In genomic region chr12:1034726-1035457, GRCh38 we compare ENCODE assay signal across 13 cellular contexts. TPM values are rescaled to one million over a fixed set of nuclear protein-coding genes. Genes with fewer than 3 reads are reported as not detected.
DNase-seq lines count a peak whose midpoint lies in the region; ATAC-seq, FAIRE-seq and TF ChIP-seq lines count a peak whose summit lies in the region.
"Had no signal": no experiment of that assay in that cellular context is flagged by ENCODE, and none has a peak within 500 bp of the region (broad histone marks: within the 10 kb centered on the region; RNA-seq: fewer than 3 reads in every experiment).

No MANE protein-coding gene starts in this region.

- no peak overlapping the region for H2AFZ ChIP-seq in K562 (ENCODE audit: low read depth, low read length)

- in situ Hi-C loops in K562 (cut with MboI), result no loop called here

- no peak overlapping the region for H3K4me2 ChIP-seq in K562 (ENCODE audit: insufficient read depth, low read length)

- H3K9me3 ChIP-seq in K562 (replicated peaks; ENCODE audit: control insufficient read depth, insufficient read depth, low read depth, low read length) (no peaks in the 10 kb centered on the region), colonic mucosa (no peaks in the 10 kb centered on the region)

- H3K27me3 ChIP-seq in K562 (ENCODE audit: control insufficient read depth in 2 of 2, insufficient read depth in 2 of 2, low read length in 2 of 2), result no peaks in the 10 kb centered on the region
- no peaks in the 10 kb centered on the region for H3K27me3 ChIP-seq in colonic mucosa

- no peak for TF ChIP-seq EP300 in K562 (IDR thresholded peaks at IDR 0.05; ENCODE audit: low read length)

- H3K9ac ChIP-seq in K562 (ENCODE audit: insufficient read depth in 1 of 2, low read depth in 2 of 2, low read length in 2 of 2) (no peak overlapping the region), colonic mucosa (ENCODE audit: low read depth in 2 of 2, low read length in 2 of 2) (no peak overlapping the region)

- no peaks in the 10 kb centered on the region for H3K9me1 ChIP-seq in K562 (ENCODE audit: control insufficient read depth, insufficient read depth, low read length)

- H3K27ac ChIP-seq in K562 (ENCODE audit: extremely low read depth, low read depth, low read length), result no peak overlapping the region
- no peak overlapping the region for H3K27ac ChIP-seq in colonic mucosa

- peaks cover 3% of the 10 kb centered on the region; the same call in 1 of the 3 replicates for H3K36me3 ChIP-seq in K562 (ENCODE audit: control insufficient read depth, insufficient read depth, low read length)
- no peaks in the 10 kb centered on the region for H3K36me3 ChIP-seq in colonic mucosa

- H3K4me3 ChIP-seq in K562 (no peak overlapping the region), colonic mucosa (no peak overlapping the region)

- H3K79me2 ChIP-seq in K562 (ENCODE audit: control insufficient read depth, insufficient read depth, low read length), result no peaks in the 10 kb centered on the region

- DNase-seq in D341Med (ENCODE audit: low spot score) (peak; percentile 52), NCI-H524 treated with DMSO at 0.1 percent for 48 hours (lab: John Stamatoyannopoulos, UW) (peak; percentile 10), K562 (ENCODE audit: extremely low read depth in 1 of 4, low spot score in 3 of 4) (no peak), NCI-H2171 (lab: John Stamatoyannopoulos, UW) (no peak), inferior parietal cortex (ENCODE audit: extremely low spot score) (no peak), colonic mucosa (no peak)
- DNase-seq: DND-41, GF-D8, GOT3, H9, IMR-90 had no signal

- ATAC-seq in K562, result no peak
- ATAC-seq in HG02970 (IDR thresholded peaks at IDR 0.05; ENCODE audit: low FRiP score, unreplicated experiment), result no peak

- intact Hi-C loops in K562 (cut with micrococcal nuclease) (no loop called here), colonic mucosa (cut with DNase I) (no loop called here)

- CTCF ChIA-PET in K562 (lab: Yijun Ruan, JAX; ENCODE audit: low intra/inter-chr PET ratio), result no interaction called here

- POLR2A ChIA-PET in K562 (lab: Yijun Ruan, JAX), result interaction anchor here (1.0 kb wide), 1 partner anchor 18 kb away, joined by 7 read pairs; no protein-coding TSS in a partner anchor

- 89% methylated on average over 7 of the region's 7 CpGs for WGBS in K562 (ENCODE audit: insufficient coverage, low coverage, missing lambda C conversion rate)

- H3K4me1 ChIP-seq in K562 (replicated peaks in 1 of 2; ENCODE audit: control insufficient read depth in 2 of 2, insufficient read depth in 2 of 2, low read length in 2 of 2) (no peaks in the 10 kb centered on the region), colonic mucosa (no peaks in the 10 kb centered on the region)

- no peaks in the 10 kb centered on the region for H4K20me1 ChIP-seq in K562 (replicated peaks; ENCODE audit: control insufficient read depth, insufficient read depth, low read length)

- FAIRE-seq in K562 (lab: Jason Lieb, UNC), result no peak
- FAIRE-seq: GM19239 had no signal

- TF ChIP-seq RAD21 in K562 (CRISPR knock-in tag; conservative IDR thresholded peaks at IDR 0.05 in 1 of 2, IDR thresholded peaks at IDR 0.05 in 1 of 2), result no peak

- no peak for TF ChIP-seq POLR2A in K562 (conservative IDR thresholded peaks at IDR 0.05)

- TF ChIP-seq CTCF in K562 (IDR thresholded peaks at IDR 0.05 in 2 of 3, conservative IDR thresholded peaks at IDR 0.05 in 1 of 3; ENCODE audit: insufficient read depth in 2 of 3, low read depth in 1 of 3, low read length in 3 of 3) (no peak), colonic mucosa (IDR thresholded peaks at IDR 0.05) (no peak)

- no TSS peak for BruUV-seq in K562 (replicated peaks; lab: Mats Ljungman, UMichigan)

TF ChIP-seq in K562, 482 proteins besides CTCF, POLR2A, EP300 and RAD21:
- TF ChIP-seq ZNF316 (IDR thresholded peaks at IDR 0.05) (peak; percentile 54), HDAC8 (tag; IDR thresholded peaks at IDR 0.05) (no peak), AFF1 (IDR thresholded peaks at IDR 0.05; ENCODE audit: low read depth in 1 of 2, partially characterized antibody in 2 of 2) (no peak), ELF4 (CRISPR knock-in tag; IDR thresholded peaks at IDR 0.05) (no peak), MCM3 (IDR thresholded peaks at IDR 0.05) (no peak), ETV5 (CRISPR knock-in tag; IDR thresholded peaks at IDR 0.05; ENCODE audit: low read depth) (no peak), CREB3 (tag; conservative IDR thresholded peaks at IDR 0.05; ENCODE audit: low read depth) (no peak), NRF1 (conservative IDR thresholded peaks at IDR 0.05 in 1 of 2, IDR thresholded peaks at IDR 0.05 in 1 of 2) (no peak), EP400 (IDR thresholded peaks at IDR 0.05) (no peak)

RNA-seq across cellular contexts. Expression of gene ERC1, which starts 43.9 kb away (rescaled TPM):
- 35.9 and 86.9 TPM in 2 replicates for total RNA-seq in K562 (2011; cell fraction: chromatin; rRNA removed; ENCODE audit: low replicate concordance)
- total RNA-seq in K562 (2011; cell fraction: nucleolus; rRNA removed), result 9.8 and 11.2 TPM in 2 replicates
- total RNA-seq in K562 (2011; cell fraction: nucleoplasm; rRNA removed), result 26.0 and 26.7 TPM in 2 replicates
- 3.3 and 4.8 TPM in 2 replicates for total RNA-seq in K562 (2014; rRNA removed)
- 6.3 and 8.3 TPM in 2 replicates for total RNA-seq in K562 (2014; rRNA removed; fragmentation: Illumina TruSeq; extraction: Trizol)
- 5.8 and 7.1 TPM in 2 replicates for total RNA-seq in K562 (2015; rRNA removed; fragmentation: Illumina TruSeq; extraction: Trizol)
- 10.9 and 11.8 TPM in 2 replicates for total RNA-seq in K562 (2021)
- polyA plus RNA-seq in K562 (2011; rRNA removed), result 2.6 and 2.7 TPM in 2 replicates
- polyA plus RNA-seq in K562 (2011; cell fraction: cytosol; rRNA removed), result 2.0 and 2.8 TPM in 2 replicates
- 8.0 and 9.7 TPM in 2 replicates for polyA plus RNA-seq in K562 (2011; cell fraction: nucleus; rRNA removed)
- polyA plus RNA-seq in K562 (2012), result 3.7 and 4.3 TPM in 2 replicates
- polyA plus RNA-seq in K562 (2014; fragmentation: Illumina TruSeq; extraction: Trizol), result 5.4 and 6.1 TPM in 2 replicates
- polyA plus RNA-seq in K562 (2014; fragmentation: Nextera tagmentation; extraction: Ambion mirVana), result 1 to 10 TPM in 1 of 2 experiments, under 1 TPM in 1; 0.74 to 1.4 TPM
- 2.5 and 3.2 TPM in 2 replicates for polyA plus RNA-seq in K562 (2014; rRNA removed)
- 20.2 and 24.2 TPM in 2 replicates for polyA minus RNA-seq in K562 (2011; rRNA and poly(A)+ RNA removed)
- polyA minus RNA-seq in K562 (2011; cell fraction: cytosol; rRNA and poly(A)+ RNA removed), result 8.2 and 9.1 TPM in 2 replicates
- polyA minus RNA-seq in K562 (2011; cell fraction: nucleus; rRNA and poly(A)+ RNA removed), result 11.0 and 16.6 TPM in 2 replicates
- 10 to 100 TPM; 26.9 to 41.9 TPM for total RNA-seq in colonic mucosa

Comparison
In these comparisons a context has a peak if more than half of its experiments do, and no peak if none do; other contexts are left out.
1. DNase-seq: peak in D341Med (single experiment) and NCI-H524 treated with DMSO at 0.1 percent for 48 hours (single experiment); none in K562 (0 of 4), NCI-H2171 (single experiment), inferior parietal cortex (single experiment) and colonic mucosa (single experiment).